ENCODE assay signal across 27 cellular contexts in the genomic region with DNA sequence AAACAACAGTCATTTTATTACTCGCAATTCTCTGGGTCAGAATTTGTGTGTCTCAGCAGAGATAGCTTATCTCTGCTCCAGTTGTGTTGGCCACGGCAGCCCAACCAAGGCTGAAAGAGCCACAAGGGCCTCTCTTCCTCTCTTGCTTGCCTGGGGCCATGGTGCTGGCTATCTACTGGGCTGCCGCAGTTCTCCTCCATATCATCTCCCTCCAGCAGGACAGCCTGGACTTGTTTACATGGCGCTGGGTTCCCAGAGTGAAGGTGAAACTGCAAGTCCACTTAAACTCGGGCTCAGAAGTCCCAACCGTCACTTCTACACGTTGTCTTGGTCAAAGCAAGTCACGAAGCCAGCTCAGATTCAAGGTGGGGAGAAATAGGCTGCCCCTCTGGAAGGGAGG.
"Had no signal": no experiment of that assay in that cellular context is flagged by ENCODE, and none has a peak within 500 bp of the region (broad histone marks: within the 10 kb centered on the region; RNA-seq: fewer than 3 reads in every experiment).

No MANE protein-coding gene starts in this region.

- H3K9me3 Mint-ChIP-seq: activated CD4-positive, alpha-beta memory T cell treated with anti-CD3 and anti-CD28 coated beads, Interleukin-2, amount 10 ng/mL, durations not matched to agents 7 days and 5 days; activated T-helper 1 cell treated with anti-CD3 and anti-CD28 coated beads, Interleukin-12 subunit alpha, Interleukin-12 subunit beta, Interleukin-2, Interleukin-4 antibody, amounts not matched to agents 30 ng/mL and 10 ng/mL and 1 ng/mL, durations not matched to agents 14 hours and 24 hours and 36 hours; dendritic cell treated with granulocyte-macrophage colony-stimulating factor and Interleukin-4, amounts not matched to agents 40 ng/mL and 50 ng/mL, for 4 days had no signal

- H3K27ac Mint-ChIP-seq: activated CD4-positive, alpha-beta memory T cell treated with anti-CD3 and anti-CD28 coated beads, Interleukin-2, amount 10 ng/mL, durations not matched to agents 7 days and 5 days; activated CD4-positive, alpha-beta T cell treated with anti-CD3 and anti-CD28 coated beads, Interleukin-2, amount 10 ng/mL, durations not matched to agents 24 days and 14 days; activated naive CD4-positive, alpha-beta T cell treated with anti-CD3 and anti-CD28 coated beads, Interleukin-2, amount 50 U/mL, for 24 hours; activated T-helper 1 cell treated with anti-CD3 and anti-CD28 coated beads, Interleukin-12 subunit alpha, Interleukin-12 subunit beta, Interleukin-2, Interleukin-4 antibody, amounts not matched to agents 30 ng/mL and 10 ng/mL and 1 ng/mL, durations not matched to agents 14 hours and 24 hours and 36 hours; dendritic cell treated with granulocyte-macrophage colony-stimulating factor and Interleukin-4, amounts not matched to agents 40 ng/mL and 50 ng/mL, for 4 days; T-helper 17 cell had no signal

- H3K4me3 Mint-ChIP-seq: activated CD4-positive, alpha-beta memory T cell treated with anti-CD3 and anti-CD28 coated beads, Interleukin-2, amount 10 ng/mL, durations not matched to agents 7 days and 5 days; activated CD4-positive, alpha-beta T cell treated with anti-CD3 and anti-CD28 coated beads, Interleukin-2, amount 10 ng/mL, durations not matched to agents 24 days and 14 days; activated naive CD4-positive, alpha-beta T cell treated with anti-CD3 and anti-CD28 coated beads, Interleukin-2, amount 50 U/mL, for 24 hours; activated T-helper 1 cell treated with anti-CD3 and anti-CD28 coated beads, Interleukin-12 subunit alpha, Interleukin-12 subunit beta, Interleukin-2, Interleukin-4 antibody, amounts not matched to agents 30 ng/mL and 10 ng/mL and 1 ng/mL, durations not matched to agents 14 hours and 24 hours and 36 hours; dendritic cell treated with granulocyte-macrophage colony-stimulating factor and Interleukin-4, amounts not matched to agents 40 ng/mL and 50 ng/mL, for 4 days; naive thymus-derived CD4-positive, alpha-beta T cell; neural progenitor cell; T-helper 17 cell had no signal

- H3K4me2 ChIP-seq: neural progenitor cell had no signal

- H3K4me3 ChIP-seq: left lung, lung, neural progenitor cell, thoracic aorta, upper lobe of left lung had no signal

- ATAC-seq: activated CD4-positive, CD25-positive, alpha-beta regulatory T cell treated with anti-CD3 and anti-CD28 coated beads, Interleukin-2, amount 50 U/mL, for 24 hours; left lung; naive thymus-derived CD4-positive, alpha-beta T cell; T-helper 17 cell had no signal

- DNase-seq: activated CD4-positive, alpha-beta memory T cell treated with anti-CD3 and anti-CD28 coated beads, Interleukin-2, amount 10 ng/mL, durations not matched to agents 7 days and 5 days; activated CD4-positive, alpha-beta T cell treated with anti-CD3 and anti-CD28 coated beads, Interleukin-2, amount 10 ng/mL, durations not matched to agents 24 days and 14 days; activated gamma-delta T cell; activated T-cell treated with anti-CD3 and anti-CD28 coated beads for 4 hours; anterior cingulate cortex; caudate nucleus; effector CD4-positive, alpha-beta T cell; foreskin melanocyte; glutamatergic neuron; hippocampal formation; kidney glomerular epithelial cell; left lung; naive thymus-derived CD4-positive, alpha-beta T cell; posterior cingulate gyrus; stimulated activated CD4-positive, alpha-beta T cell treated with anti-CD3 and anti-CD28 coated beads, Interleukin-2, amount 100 ng/mL, for 48 hours; stimulated activated naive CD4-positive, alpha-beta T cell treated with Interleukin-2 at 50 U/mL for 16 hours; T-helper 17 cell; upper lobe of left lung had no signal

- H3K9ac ChIP-seq: neural progenitor cell had no signal

- H3K36me3 ChIP-seq: left lung, neural progenitor cell, thoracic aorta, upper lobe of left lung had no signal

- H3K9me3 ChIP-seq: thoracic aorta had no signal

- H3K4me1 Mint-ChIP-seq: activated CD4-positive, alpha-beta memory T cell treated with anti-CD3 and anti-CD28 coated beads, Interleukin-2, amount 10 ng/mL, durations not matched to agents 7 days and 5 days had no signal

- H3K27ac ChIP-seq: brain microvascular endothelial cell, left lung, neural progenitor cell, thoracic aorta, upper lobe of left lung, VCaP had no signal

- H3K27me3 ChIP-seq: brain microvascular endothelial cell, left lung, neural progenitor cell, upper lobe of left lung had no signal

- H3K4me1 ChIP-seq: upper lobe of left lung had no signal

- H3K36me3 Mint-ChIP-seq: neural progenitor cell had no signal
